1 cellular context compared by ENCODE assay signal in genomic region chr1:20660363-20661234, GRCh38.
TF ChIP-seq lines count a peak whose summit lies in the region.

No MANE protein-coding gene starts in this region.

TF ChIP-seq in GM23338, 12 proteins besides CTCF, POLR2A, EP300 and RAD21 (continued from another document):
- TF ChIP-seq, protein P1, sequence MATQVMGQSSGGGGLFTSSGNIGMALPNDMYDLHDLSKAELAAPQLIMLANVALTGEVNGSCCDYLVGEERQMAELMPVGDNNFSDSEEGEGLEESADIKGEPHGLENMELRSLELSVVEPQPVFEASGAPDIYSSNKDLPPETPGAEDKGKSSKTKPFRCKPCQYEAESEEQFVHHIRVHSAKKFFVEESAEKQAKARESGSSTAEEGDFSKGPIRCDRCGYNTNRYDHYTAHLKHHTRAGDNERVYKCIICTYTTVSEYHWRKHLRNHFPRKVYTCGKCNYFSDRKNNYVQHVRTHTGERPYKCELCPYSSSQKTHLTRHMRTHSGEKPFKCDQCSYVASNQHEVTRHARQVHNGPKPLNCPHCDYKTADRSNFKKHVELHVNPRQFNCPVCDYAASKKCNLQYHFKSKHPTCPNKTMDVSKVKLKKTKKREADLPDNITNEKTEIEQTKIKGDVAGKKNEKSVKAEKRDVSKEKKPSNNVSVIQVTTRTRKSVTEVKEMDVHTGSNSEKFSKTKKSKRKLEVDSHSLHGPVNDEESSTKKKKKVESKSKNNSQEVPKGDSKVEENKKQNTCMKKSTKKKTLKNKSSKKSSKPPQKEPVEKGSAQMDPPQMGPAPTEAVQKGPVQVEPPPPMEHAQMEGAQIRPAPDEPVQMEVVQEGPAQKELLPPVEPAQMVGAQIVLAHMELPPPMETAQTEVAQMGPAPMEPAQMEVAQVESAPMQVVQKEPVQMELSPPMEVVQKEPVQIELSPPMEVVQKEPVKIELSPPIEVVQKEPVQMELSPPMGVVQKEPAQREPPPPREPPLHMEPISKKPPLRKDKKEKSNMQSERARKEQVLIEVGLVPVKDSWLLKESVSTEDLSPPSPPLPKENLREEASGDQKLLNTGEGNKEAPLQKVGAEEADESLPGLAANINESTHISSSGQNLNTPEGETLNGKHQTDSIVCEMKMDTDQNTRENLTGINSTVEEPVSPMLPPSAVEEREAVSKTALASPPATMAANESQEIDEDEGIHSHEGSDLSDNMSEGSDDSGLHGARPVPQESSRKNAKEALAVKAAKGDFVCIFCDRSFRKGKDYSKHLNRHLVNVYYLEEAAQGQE (IDR thresholded peaks at IDR 0.05; ENCODE audit: unreplicated experiment), result no peak
- TF ChIP-seq CREB1 (CRISPR knock-in tag; IDR thresholded peaks at IDR 0.05; ENCODE audit: low read depth) (no peak), ZNF114 (CRISPR knock-in tag; IDR thresholded peaks at IDR 0.05) (no peak), STAT1 (IDR thresholded peaks at IDR 0.05; ENCODE audit: unreplicated experiment) (no peak), JUNB (IDR thresholded peaks at IDR 0.05; ENCODE audit: unreplicated experiment) (no peak)
- TF ChIP-seq, protein P2, sequence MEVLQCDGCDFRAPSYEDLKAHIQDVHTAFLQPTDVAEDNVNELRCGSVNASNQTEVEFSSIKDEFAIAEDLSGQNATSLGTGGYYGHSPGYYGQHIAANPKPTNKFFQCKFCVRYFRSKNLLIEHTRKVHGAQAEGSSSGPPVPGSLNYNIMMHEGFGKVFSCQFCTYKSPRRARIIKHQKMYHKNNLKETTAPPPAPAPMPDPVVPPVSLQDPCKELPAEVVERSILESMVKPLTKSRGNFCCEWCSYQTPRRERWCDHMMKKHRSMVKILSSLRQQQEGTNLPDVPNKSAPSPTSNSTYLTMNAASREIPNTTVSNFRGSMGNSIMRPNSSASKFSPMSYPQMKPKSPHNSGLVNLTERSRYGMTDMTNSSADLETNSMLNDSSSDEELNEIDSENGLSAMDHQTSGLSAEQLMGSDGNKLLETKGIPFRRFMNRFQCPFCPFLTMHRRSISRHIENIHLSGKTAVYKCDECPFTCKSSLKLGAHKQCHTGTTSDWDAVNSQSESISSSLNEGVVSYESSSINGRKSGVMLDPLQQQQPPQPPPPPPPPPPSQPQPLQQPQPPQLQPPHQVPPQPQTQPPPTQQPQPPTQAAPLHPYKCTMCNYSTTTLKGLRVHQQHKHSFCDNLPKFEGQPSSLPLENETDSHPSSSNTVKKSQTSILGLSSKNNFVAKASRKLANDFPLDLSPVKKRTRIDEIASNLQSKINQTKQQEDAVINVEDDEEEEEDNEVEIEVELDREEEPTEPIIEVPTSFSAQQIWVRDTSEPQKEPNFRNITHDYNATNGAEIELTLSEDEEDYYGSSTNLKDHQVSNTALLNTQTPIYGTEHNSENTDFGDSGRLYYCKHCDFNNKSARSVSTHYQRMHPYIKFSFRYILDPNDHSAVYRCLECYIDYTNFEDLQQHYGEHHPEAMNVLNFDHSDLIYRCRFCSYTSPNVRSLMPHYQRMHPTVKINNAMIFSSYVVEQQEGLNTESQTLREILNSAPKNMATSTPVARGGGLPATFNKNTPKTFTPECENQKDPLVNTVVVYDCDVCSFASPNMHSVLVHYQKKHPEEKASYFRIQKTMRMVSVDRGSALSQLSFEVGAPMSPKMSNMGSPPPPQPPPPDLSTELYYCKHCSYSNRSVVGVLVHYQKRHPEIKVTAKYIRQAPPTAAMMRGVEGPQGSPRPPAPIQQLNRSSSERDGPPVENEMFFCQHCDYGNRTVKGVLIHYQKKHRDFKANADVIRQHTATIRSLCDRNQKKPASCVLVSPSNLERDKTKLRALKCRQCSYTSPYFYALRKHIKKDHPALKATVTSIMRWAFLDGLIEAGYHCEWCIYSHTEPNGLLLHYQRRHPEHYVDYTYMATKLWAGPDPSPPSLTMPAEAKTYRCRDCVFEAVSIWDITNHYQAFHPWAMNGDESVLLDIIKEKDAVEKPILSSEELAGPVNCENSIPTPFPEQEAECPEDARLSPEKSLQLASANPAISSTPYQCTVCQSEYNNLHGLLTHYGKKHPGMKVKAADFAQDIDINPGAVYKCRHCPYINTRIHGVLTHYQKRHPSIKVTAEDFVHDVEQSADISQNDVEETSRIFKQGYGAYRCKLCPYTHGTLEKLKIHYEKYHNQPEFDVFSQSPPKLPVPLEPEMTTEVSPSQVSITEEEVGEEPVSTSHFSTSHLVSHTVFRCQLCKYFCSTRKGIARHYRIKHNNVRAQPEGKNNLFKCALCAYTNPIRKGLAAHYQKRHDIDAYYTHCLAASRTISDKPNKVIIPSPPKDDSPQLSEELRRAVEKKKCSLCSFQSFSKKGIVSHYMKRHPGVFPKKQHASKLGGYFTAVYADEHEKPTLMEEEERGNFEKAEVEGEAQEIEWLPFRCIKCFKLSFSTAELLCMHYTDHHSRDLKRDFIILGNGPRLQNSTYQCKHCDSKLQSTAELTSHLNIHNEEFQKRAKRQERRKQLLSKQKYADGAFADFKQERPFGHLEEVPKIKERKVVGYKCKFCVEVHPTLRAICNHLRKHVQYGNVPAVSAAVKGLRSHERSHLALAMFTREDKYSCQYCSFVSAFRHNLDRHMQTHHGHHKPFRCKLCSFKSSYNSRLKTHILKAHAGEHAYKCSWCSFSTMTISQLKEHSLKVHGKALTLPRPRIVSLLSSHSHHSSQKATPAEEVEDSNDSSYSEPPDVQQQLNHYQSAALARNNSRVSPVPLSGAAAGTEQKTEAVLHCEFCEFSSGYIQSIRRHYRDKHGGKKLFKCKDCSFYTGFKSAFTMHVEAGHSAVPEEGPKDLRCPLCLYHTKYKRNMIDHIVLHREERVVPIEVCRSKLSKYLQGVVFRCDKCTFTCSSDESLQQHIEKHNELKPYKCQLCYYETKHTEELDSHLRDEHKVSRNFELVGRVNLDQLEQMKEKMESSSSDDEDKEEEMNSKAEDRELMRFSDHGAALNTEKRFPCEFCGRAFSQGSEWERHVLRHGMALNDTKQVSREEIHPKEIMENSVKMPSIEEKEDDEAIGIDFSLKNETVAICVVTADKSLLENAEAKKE (CRISPR knock-in tag; IDR thresholded peaks at IDR 0.05), result no peak
